In genomic region chr14:65286443-65286842, GRCh38 we compare ENCODE assay signal across 9 cellular contexts.
DNase-seq lines count a peak whose midpoint lies in the region; ATAC-seq and TF ChIP-seq lines count a peak whose summit lies in the region.
"Had no signal": no experiment of that assay in that cellular context is flagged by ENCODE, and none has a peak within 500 bp of the region (broad histone marks: within the 10 kb centered on the region; RNA-seq: fewer than 3 reads in every experiment).

No MANE protein-coding gene starts in this region.

- in situ Hi-C loops in astrocyte of the spinal cord (cut with HindIII; ENCODE audit: low sequenced_read_pairs) = no loop called here

- no peak overlapping the region for H3K4me3 ChIP-seq in astrocyte of the spinal cord (ENCODE audit: low read depth, low read length)

- DNase-seq in activated CD8-positive, alpha-beta memory T cell treated with anti-CD3 and anti-CD28 coated beads for 24 hours = peak; percentile 66
- DNase-seq in activated CD8-positive, alpha-beta memory T cell treated with anti-CD3 and anti-CD28 coated beads, Interleukin-2, amount 50 U/mL, for 48 hours = no peak
- DNase-seq in MV-4-11 (lab: John Stamatoyannopoulos, UW) (peak; percentile 32), astrocyte of the spinal cord (ENCODE audit: low read depth, low spot score) (no peak)
- DNase-seq: NCI-H510A treated with DMSO at 0.1 percent for 48 hours had no signal

- peak; percentile 40 for ATAC-seq in stimulated activated memory B cell treated with anti-CD40 and anti-IgM and Interleukin-4, amounts not matched to agents 10 μg/mL and 1 μg/mL and 100 μg/mL, for 72 hours
- ATAC-seq in GM21723 (IDR thresholded peaks at IDR 0.05; ENCODE audit: unreplicated experiment) (no peak), HG02885 (IDR thresholded peaks at IDR 0.05; ENCODE audit: poor library complexity, unreplicated experiment) (no peak), HG03280 (IDR thresholded peaks at IDR 0.05; ENCODE audit: unreplicated experiment) (no peak)

- H3K4me1 Mint-ChIP-seq in stimulated activated memory B cell treated with anti-CD40 and anti-IgM and Interleukin-4, amounts not matched to agents 10 μg/mL and 1 μg/mL and 100 μg/mL, for 72 hours = peaks cover 86% of the 10 kb centered on the region

- H3K27me3 Mint-ChIP-seq in stimulated activated memory B cell treated with anti-CD40 and anti-IgM and Interleukin-4, amounts not matched to agents 10 μg/mL and 1 μg/mL and 100 μg/mL, for 72 hours = no peaks in the 10 kb centered on the region

- peak overlapping the region; percentile 90 for H3K27ac Mint-ChIP-seq in stimulated activated memory B cell treated with anti-CD40 and anti-IgM and Interleukin-4, amounts not matched to agents 10 μg/mL and 1 μg/mL and 100 μg/mL, for 72 hours

- H3K4me3 Mint-ChIP-seq in stimulated activated memory B cell treated with anti-CD40 and anti-IgM and Interleukin-4, amounts not matched to agents 10 μg/mL and 1 μg/mL and 100 μg/mL, for 72 hours = no peak overlapping the region

- peak; percentile 11 for TF ChIP-seq CTCF in astrocyte of the spinal cord (IDR thresholded peaks at IDR 0.05; ENCODE audit: low read depth, low read length)

- H3K9me3 Mint-ChIP-seq in stimulated activated memory B cell treated with anti-CD40 and anti-IgM and Interleukin-4, amounts not matched to agents 10 μg/mL and 1 μg/mL and 100 μg/mL, for 72 hours = no peaks in the 10 kb centered on the region

- peaks cover 6% of the 10 kb centered on the region for H3K36me3 Mint-ChIP-seq in stimulated activated memory B cell treated with anti-CD40 and anti-IgM and Interleukin-4, amounts not matched to agents 10 μg/mL and 1 μg/mL and 100 μg/mL, for 72 hours

Comparison
In these comparisons a context has a peak if more than half of its experiments do, and no peak if none do; other contexts are left out.
1. DNase-seq: peak in activated CD8-positive, alpha-beta memory T cell treated with anti-CD3 and anti-CD28 coated beads for 24 hours (single experiment) and MV-4-11 (single experiment); none in activated CD8-positive, alpha-beta memory T cell treated with anti-CD3 and anti-CD28 coated beads, Interleukin-2, amount 50 U/mL, for 48 hours (single experiment) and astrocyte of the spinal cord (single experiment).